In genomic region chr11:74870485-74870884, GRCh38 we compare ENCODE assay signal across 8 cellular contexts.
A peak's percentile ranks its signal among the peaks of the same experiment; 100 is the strongest.
DNase-seq lines count a peak whose midpoint lies in the region; ATAC-seq and TF ChIP-seq lines count a peak whose summit lies in the region.

No MANE protein-coding gene starts in this region.

- H3K36me3 ChIP-seq in SJCRH30: peaks cover 11% of the 10 kb centered on the region

- DNase-seq in CD14-positive monocyte (ENCODE audit: low spot score) (no peak), GM13976 (ENCODE audit: low spot score) (peak; percentile 31), SJCRH30 (peak; percentile 26 to 57), germinal center (ENCODE audit: low spot score) (peak; percentile 52), pons (ENCODE audit: low spot score) (no peak)

- H3K4me3 ChIP-seq in SJCRH30: no peak overlapping the region

- ATAC-seq in GM18867 (IDR thresholded peaks at IDR 0.05; ENCODE audit: unreplicated experiment): no peak
- no peak for ATAC-seq in HG03280 (IDR thresholded peaks at IDR 0.05; ENCODE audit: unreplicated experiment)
- no peak for ATAC-seq in GM18505 (IDR thresholded peaks at IDR 0.05; ENCODE audit: unreplicated experiment)

- H3K27ac ChIP-seq in SJCRH30: no peak overlapping the region

- TF ChIP-seq CTCF in CD14-positive monocyte (IDR thresholded peaks at IDR 0.05) (peak; percentile 35), GM13976 (IDR thresholded peaks at IDR 0.05; ENCODE audit: borderline replicate concordance, control extremely low read depth, extremely low read depth, insufficient read depth, missing control alignments) (no peak)

- H3K27me3 ChIP-seq in SJCRH30: no peaks in the 10 kb centered on the region

- peaks cover 0 to 2% (median 0%) of the 10 kb centered on the region in 3 donors for H3K27me3 Mint-ChIP-seq in CD14-positive monocyte (ENCODE audit: low read depth in 3 of 3)

- H3K4me3 Mint-ChIP-seq in CD14-positive monocyte: no peak overlapping the region

- in situ Hi-C loops in GM13976 (cut with MboI; ENCODE audit: low sequenced_read_pairs, unreplicated experiment): no loop called here

- no peaks in the 10 kb centered on the region for H3K4me1 Mint-ChIP-seq in CD14-positive monocyte

- H3K4me1 ChIP-seq in SJCRH30: no peaks in the 10 kb centered on the region

- TF ChIP-seq POLR2A in GM18505 (IDR thresholded peaks at IDR 0.05; ENCODE audit: borderline replicate concordance, extremely low read depth, insufficient read depth, insufficient read length): no peak

- intact Hi-C loops in CD14-positive monocyte (cut with micrococcal nuclease): no loop called here

- H3K9me3 ChIP-seq in SJCRH30 (replicated peaks): peaks cover 13% of the 10 kb centered on the region

- H3K9me3 Mint-ChIP-seq in CD14-positive monocyte: peaks cover 60 to 93% (median 86%) of the 10 kb centered on the region in 7 donors

- no peak overlapping the region for H3K27ac Mint-ChIP-seq in CD14-positive monocyte

- peaks cover 62 to 88% of the 10 kb centered on the region in 2 donors for H3K36me3 Mint-ChIP-seq in CD14-positive monocyte

Comparison
In these comparisons a context has a peak if more than half of its experiments do, and no peak if none do; other contexts are left out.
1. DNase-seq: peak in GM13976 (single experiment), SJCRH30 (2 of 2) and germinal center (single experiment); none in CD14-positive monocyte (single experiment) and pons (single experiment).